ENCODE assay signal across 1 cellular context in the genomic region with DNA sequence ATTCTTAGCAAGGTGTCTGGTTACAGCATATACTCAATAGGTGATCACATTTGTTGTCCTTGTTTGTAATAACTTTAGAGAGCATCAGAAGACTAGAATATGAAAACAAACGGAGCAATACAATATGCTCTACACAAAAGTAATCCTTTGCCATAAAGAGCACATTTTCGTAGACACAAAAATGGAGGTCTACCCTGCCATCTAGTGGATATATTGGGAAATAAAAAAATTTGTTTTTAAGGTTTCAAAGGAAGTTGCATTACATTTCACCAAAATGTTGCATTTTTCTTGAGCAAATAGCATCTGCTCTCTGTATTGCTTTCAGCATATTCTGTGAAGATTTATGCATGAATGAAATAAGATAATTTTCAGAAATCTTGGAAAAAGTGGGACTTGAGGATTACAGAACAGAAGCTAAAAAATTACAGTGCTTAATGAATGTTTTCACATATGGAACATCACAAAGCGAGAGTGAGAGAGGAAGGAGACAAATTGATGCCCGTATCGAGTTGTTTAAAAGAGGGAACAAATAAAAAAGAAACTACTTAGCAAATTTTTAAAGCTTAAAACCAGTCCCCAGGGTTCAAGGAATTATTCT.
TF ChIP-seq lines count a peak whose summit lies in the region.

No MANE protein-coding gene starts in this region.

TF ChIP-seq in endothelial cell of umbilical vein, 7 proteins besides CTCF, POLR2A, EP300 and RAD21:
- TF ChIP-seq GATA2 (IDR thresholded peaks at IDR 0.05; ENCODE audit: insufficient read depth, insufficient read length, low read depth, low read length) (no peak), FOS (IDR thresholded peaks at IDR 0.05; ENCODE audit: borderline replicate concordance, insufficient read depth, low read length) (no peak), POLR2AphosphoS5 (IDR thresholded peaks at IDR 0.05; ENCODE audit: insufficient read depth, low read depth, low read length) (no peak), JUN (IDR thresholded peaks at IDR 0.05; ENCODE audit: borderline replicate concordance, insufficient read depth, insufficient read length, low read depth) (no peak), MYC (IDR thresholded peaks at IDR 0.05; ENCODE audit: low read depth, low read length) (no peak), EZH2 (IDR thresholded peaks at IDR 0.05; ENCODE audit: borderline replicate concordance, low read depth, low read length, severe bottlenecking) (no peak)
- TF ChIP-seq, protein P1, sequence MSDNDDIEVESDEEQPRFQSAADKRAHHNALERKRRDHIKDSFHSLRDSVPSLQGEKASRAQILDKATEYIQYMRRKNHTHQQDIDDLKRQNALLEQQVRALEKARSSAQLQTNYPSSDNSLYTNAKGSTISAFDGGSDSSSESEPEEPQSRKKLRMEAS (IDR thresholded peaks at IDR 0.05; ENCODE audit: insufficient read depth, insufficient read length) = no peak
